ENCODE assay signal across 16 cellular contexts in the genomic region with DNA sequence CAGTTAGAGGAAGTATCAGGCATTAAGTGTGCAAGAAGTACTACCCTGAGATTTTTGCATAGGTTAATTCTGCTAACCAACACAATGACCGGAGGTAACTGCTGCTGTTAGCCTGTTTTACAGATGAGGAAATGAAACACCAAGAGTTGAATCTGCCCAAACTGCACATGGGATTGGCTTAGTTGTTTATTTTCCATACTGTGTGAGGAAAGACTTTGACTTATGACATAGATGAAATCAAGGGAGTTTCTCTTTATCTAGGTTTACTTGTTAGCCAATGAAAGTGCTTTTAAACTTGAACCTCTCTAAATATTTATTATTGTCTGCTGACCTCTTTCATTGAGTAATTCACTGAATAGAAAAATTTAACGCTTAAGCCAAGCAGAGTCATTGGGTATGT. TPM values are rescaled to one million over a fixed set of nuclear protein-coding genes. Genes with fewer than 3 reads are reported as not detected.
A peak's percentile ranks its signal among the peaks of the same experiment; 100 is the strongest.
DNase-seq lines count a peak whose midpoint lies in the region; ATAC-seq and TF ChIP-seq lines count a peak whose summit lies in the region.
"Had no signal": no experiment of that assay in that cellular context is flagged by ENCODE, and none has a peak within 500 bp of the region (broad histone marks: within the 10 kb centered on the region; RNA-seq: fewer than 3 reads in every experiment).

No MANE protein-coding gene starts in this region.

- H3K36me3 ChIP-seq in thyroid gland (no peaks in the 10 kb centered on the region), SJCRH30 (no peaks in the 10 kb centered on the region)
- H3K36me3 ChIP-seq: BE2C, esophagus muscularis mucosa, WERI-Rb-1 had no signal

- ATAC-seq in GM18511 (IDR thresholded peaks at IDR 0.05; ENCODE audit: unreplicated experiment) (peak; percentile 91), GM21367 (IDR thresholded peaks at IDR 0.05; ENCODE audit: unreplicated experiment) (peak; percentile 61), HG03175 (IDR thresholded peaks at IDR 0.05; ENCODE audit: unreplicated experiment) (peak; percentile 61)
- ATAC-seq: psoas muscle had no signal

- intact Hi-C loops in head of caudate nucleus (cut with DNase I) (no loop called here), thyroid gland (cut with DNase I) (no loop called here)

- H3K27me3 ChIP-seq in thyroid gland = no peaks in the 10 kb centered on the region
- no peaks in the 10 kb centered on the region for H3K27me3 ChIP-seq in SJCRH30
- H3K27me3 ChIP-seq: BE2C, esophagus muscularis mucosa had no signal

- H3K4me3 ChIP-seq in thyroid gland (replicated peaks in 1 of 3) (no peak overlapping the region), SJCRH30 (no peak overlapping the region)
- H3K4me3 ChIP-seq: esophagus muscularis mucosa, psoas muscle had no signal

- no peak for TF ChIP-seq POLR2A in thyroid gland (IDR thresholded peaks at IDR 0.05)

- DNase-seq in medulla oblongata (ENCODE audit: extremely low spot score) (peak; percentile 16), head of caudate nucleus (no peak), NCI-H1105 treated with DMSO at 0.1 percent for 48 hours (lab: John Stamatoyannopoulos, UW) (no peak), thyroid gland (no peak), SJCRH30 (no peak)
- DNase-seq: BE2C; NCI-H187 treated with DMSO at 0.1 percent for 48 hours; NCI-H82; psoas muscle; stimulated activated CD4-positive, alpha-beta T cell treated with anti-CD3 and anti-CD28 coated beads, Interleukin-4, amount 100 ng/mL, for 1 hour; stimulated activated naive CD4-positive, alpha-beta T cell; WERI-Rb-1 had no signal

- H3K27ac ChIP-seq in thyroid gland (no peak overlapping the region), SJCRH30 (no peak overlapping the region)
- H3K27ac ChIP-seq: esophagus muscularis mucosa, psoas muscle, WERI-Rb-1 had no signal

- 78 to 82% methylated on average over 2 of the region's 2 CpGs for WGBS in thyroid gland, 2 donors

- H3K9me3 ChIP-seq in thyroid gland (no peaks in the 10 kb centered on the region), SJCRH30 (replicated peaks) (no peaks in the 10 kb centered on the region)
- H3K9me3 ChIP-seq: BE2C, esophagus muscularis mucosa, psoas muscle had no signal

- TF ChIP-seq CTCF in thyroid gland (IDR thresholded peaks at IDR 0.05) = no peak

- no peaks in the 10 kb centered on the region for H3K4me1 ChIP-seq in thyroid gland
- no peaks in the 10 kb centered on the region for H3K4me1 ChIP-seq in SJCRH30
- H3K4me1 ChIP-seq: BE2C had no signal

RNA-seq across cellular contexts. Expression of a gene that starts 10.3 kb away (rescaled TPM):
- 10 to 100 TPM in 1 of 4 donors, 1 to 10 TPM in 3; 5.0 to 11.3 (median 7.3) TPM for total RNA-seq in thyroid gland
- 3.1 and 3.2 TPM in 2 replicates for total RNA-seq in SJCRH30 (2014; rRNA removed; shearing (Covaris generic))
